14 cellular contexts compared by ENCODE assay signal in the genomic region with DNA sequence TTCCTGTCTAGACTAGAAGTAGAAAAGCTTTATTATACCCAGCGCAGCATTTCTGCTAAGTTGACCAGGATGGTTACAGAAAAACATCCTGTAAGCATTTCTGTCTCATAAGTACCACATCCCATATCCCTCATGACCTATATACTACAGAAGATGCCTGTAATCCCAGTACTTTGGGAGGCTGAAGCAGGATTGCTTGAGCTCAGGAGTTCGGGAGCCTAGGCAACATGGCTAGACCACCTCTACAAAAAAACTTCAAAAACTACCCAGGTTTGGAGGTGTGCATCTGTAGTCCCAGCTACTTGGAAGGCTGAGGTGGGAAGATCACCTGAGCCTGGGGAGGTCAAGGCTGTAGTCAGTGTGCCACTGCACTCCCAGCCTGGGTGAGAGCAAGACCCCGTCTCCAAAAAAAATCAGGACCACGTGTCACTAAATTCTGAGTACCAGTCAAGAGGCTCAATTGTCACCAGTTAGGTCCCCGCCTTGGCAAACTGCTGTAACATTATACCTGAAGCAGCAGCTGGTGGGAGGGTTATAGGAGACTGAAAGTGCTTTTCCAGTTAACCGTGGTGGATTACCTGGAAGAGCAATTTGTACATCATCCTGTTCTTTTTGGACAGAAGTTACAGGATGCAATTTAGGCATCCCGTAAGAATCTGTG.
"Had no signal": no experiment of that assay in that cellular context is flagged by ENCODE, and none has a peak within 500 bp of the region (broad histone marks: within the 10 kb centered on the region; RNA-seq: fewer than 3 reads in every experiment).

No MANE protein-coding gene starts in this region.

- H3K4me3 Mint-ChIP-seq: naive thymus-derived CD8-positive, alpha-beta T cell; type B pancreatic cell had no signal

- H3K9me3 ChIP-seq: ascending aorta, heart left ventricle, mucosa of descending colon, psoas muscle, suprapubic skin had no signal

- H3K27me3 Mint-ChIP-seq: naive thymus-derived CD8-positive, alpha-beta T cell; type B pancreatic cell had no signal

- H3K27ac ChIP-seq: ascending aorta, heart left ventricle, psoas muscle, suprapubic skin had no signal

- ATAC-seq: heart left ventricle; mucosa of descending colon; naive thymus-derived CD8-positive, alpha-beta T cell; psoas muscle; sciatic nerve had no signal

- DNase-seq: activated CD4-positive, alpha-beta T cell treated with anti-CD3 and anti-CD28 coated beads for 1 hour; activated naive CD4-positive, alpha-beta T cell treated with anti-CD3 and anti-CD28 coated beads, Interleukin-2, amount 50 U/mL, for 16 hours; foreskin melanocyte; heart left ventricle; mucosa of descending colon; naive thymus-derived CD8-positive, alpha-beta T cell; occipital lobe; psoas muscle; stimulated activated CD4-positive, alpha-beta T cell treated with anti-CD3 and anti-CD28 coated beads, Interleukin-2, amount 100 ng/mL, for 24 hours; stimulated activated naive CD4-positive, alpha-beta T cell had no signal

- H3K27me3 ChIP-seq: ascending aorta, heart left ventricle, suprapubic skin had no signal

- H3K9me3 Mint-ChIP-seq: naive thymus-derived CD8-positive, alpha-beta T cell; type B pancreatic cell had no signal

- H3K4me3 ChIP-seq: ascending aorta, heart left ventricle, mucosa of descending colon, psoas muscle, suprapubic skin had no signal
